1 cellular context compared by ENCODE assay signal in the genomic region with DNA sequence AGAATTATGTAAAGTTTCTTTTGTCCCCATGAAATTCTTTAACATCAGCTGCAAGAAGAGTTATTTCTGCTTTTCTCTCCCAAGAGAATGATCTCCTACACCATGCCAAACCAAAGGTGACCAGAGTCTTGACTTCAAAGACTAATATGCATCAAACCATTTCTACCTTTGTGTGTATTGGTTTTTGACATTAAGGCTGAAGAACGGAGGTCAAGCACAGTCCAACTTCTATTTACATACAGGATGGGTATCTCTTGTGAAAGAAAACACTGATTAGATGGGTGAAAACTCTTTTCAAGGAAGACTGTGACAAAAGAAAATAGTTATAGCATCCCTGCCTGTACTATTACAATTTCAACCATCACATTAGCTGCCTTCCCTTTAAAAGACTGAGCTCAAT.
A peak's percentile ranks its signal among the peaks of the same experiment; 100 is the strongest.
TF ChIP-seq lines count a peak whose summit lies in the region.

No MANE protein-coding gene starts in this region.

TF ChIP-seq in HepG2, 621 proteins besides CTCF, POLR2A, EP300 and RAD21 (continued from another document and continues in another):
- TF ChIP-seq, protein P1, sequence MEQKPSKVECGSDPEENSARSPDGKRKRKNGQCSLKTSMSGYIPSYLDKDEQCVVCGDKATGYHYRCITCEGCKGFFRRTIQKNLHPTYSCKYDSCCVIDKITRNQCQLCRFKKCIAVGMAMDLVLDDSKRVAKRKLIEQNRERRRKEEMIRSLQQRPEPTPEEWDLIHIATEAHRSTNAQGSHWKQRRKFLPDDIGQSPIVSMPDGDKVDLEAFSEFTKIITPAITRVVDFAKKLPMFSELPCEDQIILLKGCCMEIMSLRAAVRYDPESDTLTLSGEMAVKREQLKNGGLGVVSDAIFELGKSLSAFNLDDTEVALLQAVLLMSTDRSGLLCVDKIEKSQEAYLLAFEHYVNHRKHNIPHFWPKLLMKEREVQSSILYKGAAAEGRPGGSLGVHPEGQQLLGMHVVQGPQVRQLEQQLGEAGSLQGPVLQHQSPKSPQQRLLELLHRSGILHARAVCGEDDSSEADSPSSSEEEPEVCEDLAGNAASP (CRISPR knock-in tag; IDR thresholded peaks at IDR 0.05; ENCODE audit: borderline replicate concordance) = no peak
- TF ChIP-seq HHEX (CRISPR knock-in tag; IDR thresholded peaks at IDR 0.05) (no peak), JUNB (CRISPR knock-in tag; IDR thresholded peaks at IDR 0.05; ENCODE audit: borderline replicate concordance) (no peak), ZNF468 (CRISPR knock-in tag; IDR thresholded peaks at IDR 0.05) (no peak), ZNF570 (CRISPR knock-in tag; IDR thresholded peaks at IDR 0.05; ENCODE audit: borderline replicate concordance) (no peak), EHMT2 (IDR thresholded peaks at IDR 0.05; ENCODE audit: borderline replicate concordance, low read depth, low read length) (peak; percentile 78; the same call in 1 of the 2 replicates), HES4 (CRISPR knock-in tag; IDR thresholded peaks at IDR 0.05; ENCODE audit: borderline replicate concordance) (no peak), RFX1 (IDR thresholded peaks at IDR 0.05) (no peak), ZIK1 (CRISPR knock-in tag; IDR thresholded peaks at IDR 0.05; ENCODE audit: borderline replicate concordance, low read depth) (no peak), ZKSCAN8 (CRISPR knock-in tag; IDR thresholded peaks at IDR 0.05; ENCODE audit: borderline replicate concordance) (no peak), CENPT (CRISPR knock-in tag; IDR thresholded peaks at IDR 0.05; ENCODE audit: low read depth) (no peak), RARA (CRISPR knock-in tag; IDR thresholded peaks at IDR 0.05) (peak; percentile 89), SATB2 (CRISPR knock-in tag; IDR thresholded peaks at IDR 0.05) (no peak), HOXA3 (CRISPR knock-in tag; IDR thresholded peaks at IDR 0.05) (no peak), IRF2 (CRISPR knock-in tag; IDR thresholded peaks at IDR 0.05) (no peak), ARID2 (CRISPR knock-in tag; IDR thresholded peaks at IDR 0.05; ENCODE audit: borderline replicate concordance) (no peak), NFKB2 (CRISPR knock-in tag; IDR thresholded peaks at IDR 0.05; ENCODE audit: borderline replicate concordance) (no peak), MTA1 (CRISPR knock-in tag; IDR thresholded peaks at IDR 0.05; ENCODE audit: borderline replicate concordance) (no peak), ZFP36L1 (CRISPR knock-in tag; IDR thresholded peaks at IDR 0.05) (no peak), ZNF737 (CRISPR knock-in tag; IDR thresholded peaks at IDR 0.05; ENCODE audit: borderline replicate concordance) (no peak), MTF2 (CRISPR knock-in tag; IDR thresholded peaks at IDR 0.05; ENCODE audit: borderline replicate concordance) (no peak), HNF4G (IDR thresholded peaks at IDR 0.05; ENCODE audit: borderline replicate concordance, low read depth, low read length) (0 out of 2 replicates have a peak, but pooled peaks have one; percentile 5), HNF4G (CRISPR knock-in tag; IDR thresholded peaks at IDR 0.05; ENCODE audit: borderline replicate concordance, low read depth) (no peak), FOXA1 (IDR thresholded peaks at IDR 0.05) (no peak), FOXA1 (CRISPR knock-in tag; IDR thresholded peaks at IDR 0.05) (peak; percentile 53; the same call in 1 of the 2 replicates), GABPA (IDR thresholded peaks at IDR 0.05; ENCODE audit: low read depth, low read length) (no peak), GABPA (CRISPR knock-in tag; IDR thresholded peaks at IDR 0.05; ENCODE audit: low read depth) (no peak), RCOR2 (CRISPR knock-in tag; IDR thresholded peaks at IDR 0.05) (no peak), PHF20 (CRISPR knock-in tag; IDR thresholded peaks at IDR 0.05) (no peak), NCOA2 (CRISPR knock-in tag; IDR thresholded peaks at IDR 0.05) (0 out of 2 replicates have a peak, but pooled peaks have one; percentile 27), RXRB (CRISPR knock-in tag; IDR thresholded peaks at IDR 0.05; ENCODE audit: borderline replicate concordance) (peak; percentile 50; the same call in 1 of the 2 replicates), NR2F2 (IDR thresholded peaks at IDR 0.05; ENCODE audit: borderline replicate concordance, low read depth) (0 out of 2 replicates have a peak, but pooled peaks have one; percentile 48), STAG1 (CRISPR knock-in tag; IDR thresholded peaks at IDR 0.05) (no peak), PAWR (CRISPR knock-in tag; IDR thresholded peaks at IDR 0.05; ENCODE audit: borderline replicate concordance) (no peak), ZNF33A (CRISPR knock-in tag; IDR thresholded peaks at IDR 0.05; ENCODE audit: borderline replicate concordance) (no peak), REL (CRISPR knock-in tag; conservative IDR thresholded peaks at IDR 0.05) (no peak), KLF11 (CRISPR knock-in tag; IDR thresholded peaks at IDR 0.05) (no peak), JUND (CRISPR knock-in tag; IDR thresholded peaks at IDR 0.05) (no peak)
- TF ChIP-seq, protein P2, sequence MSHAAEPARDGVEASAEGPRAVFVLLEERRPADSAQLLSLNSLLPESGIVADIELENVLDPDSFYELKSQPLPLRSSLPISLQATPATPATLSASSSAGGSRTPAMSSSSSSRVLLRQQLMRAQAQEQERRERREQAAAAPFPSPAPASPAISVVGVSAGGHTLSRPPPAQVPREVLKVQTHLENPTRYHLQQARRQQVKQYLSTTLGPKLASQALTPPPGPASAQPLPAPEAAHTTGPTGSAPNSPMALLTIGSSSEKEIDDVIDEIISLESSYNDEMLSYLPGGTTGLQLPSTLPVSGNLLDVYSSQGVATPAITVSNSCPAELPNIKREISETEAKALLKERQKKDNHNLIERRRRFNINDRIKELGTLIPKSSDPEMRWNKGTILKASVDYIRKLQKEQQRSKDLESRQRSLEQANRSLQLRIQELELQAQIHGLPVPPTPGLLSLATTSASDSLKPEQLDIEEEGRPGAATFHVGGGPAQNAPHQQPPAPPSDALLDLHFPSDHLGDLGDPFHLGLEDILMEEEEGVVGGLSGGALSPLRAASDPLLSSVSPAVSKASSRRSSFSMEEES (CRISPR knock-in tag; IDR thresholded peaks at IDR 0.05) = no peak
- TF ChIP-seq, protein P3, sequence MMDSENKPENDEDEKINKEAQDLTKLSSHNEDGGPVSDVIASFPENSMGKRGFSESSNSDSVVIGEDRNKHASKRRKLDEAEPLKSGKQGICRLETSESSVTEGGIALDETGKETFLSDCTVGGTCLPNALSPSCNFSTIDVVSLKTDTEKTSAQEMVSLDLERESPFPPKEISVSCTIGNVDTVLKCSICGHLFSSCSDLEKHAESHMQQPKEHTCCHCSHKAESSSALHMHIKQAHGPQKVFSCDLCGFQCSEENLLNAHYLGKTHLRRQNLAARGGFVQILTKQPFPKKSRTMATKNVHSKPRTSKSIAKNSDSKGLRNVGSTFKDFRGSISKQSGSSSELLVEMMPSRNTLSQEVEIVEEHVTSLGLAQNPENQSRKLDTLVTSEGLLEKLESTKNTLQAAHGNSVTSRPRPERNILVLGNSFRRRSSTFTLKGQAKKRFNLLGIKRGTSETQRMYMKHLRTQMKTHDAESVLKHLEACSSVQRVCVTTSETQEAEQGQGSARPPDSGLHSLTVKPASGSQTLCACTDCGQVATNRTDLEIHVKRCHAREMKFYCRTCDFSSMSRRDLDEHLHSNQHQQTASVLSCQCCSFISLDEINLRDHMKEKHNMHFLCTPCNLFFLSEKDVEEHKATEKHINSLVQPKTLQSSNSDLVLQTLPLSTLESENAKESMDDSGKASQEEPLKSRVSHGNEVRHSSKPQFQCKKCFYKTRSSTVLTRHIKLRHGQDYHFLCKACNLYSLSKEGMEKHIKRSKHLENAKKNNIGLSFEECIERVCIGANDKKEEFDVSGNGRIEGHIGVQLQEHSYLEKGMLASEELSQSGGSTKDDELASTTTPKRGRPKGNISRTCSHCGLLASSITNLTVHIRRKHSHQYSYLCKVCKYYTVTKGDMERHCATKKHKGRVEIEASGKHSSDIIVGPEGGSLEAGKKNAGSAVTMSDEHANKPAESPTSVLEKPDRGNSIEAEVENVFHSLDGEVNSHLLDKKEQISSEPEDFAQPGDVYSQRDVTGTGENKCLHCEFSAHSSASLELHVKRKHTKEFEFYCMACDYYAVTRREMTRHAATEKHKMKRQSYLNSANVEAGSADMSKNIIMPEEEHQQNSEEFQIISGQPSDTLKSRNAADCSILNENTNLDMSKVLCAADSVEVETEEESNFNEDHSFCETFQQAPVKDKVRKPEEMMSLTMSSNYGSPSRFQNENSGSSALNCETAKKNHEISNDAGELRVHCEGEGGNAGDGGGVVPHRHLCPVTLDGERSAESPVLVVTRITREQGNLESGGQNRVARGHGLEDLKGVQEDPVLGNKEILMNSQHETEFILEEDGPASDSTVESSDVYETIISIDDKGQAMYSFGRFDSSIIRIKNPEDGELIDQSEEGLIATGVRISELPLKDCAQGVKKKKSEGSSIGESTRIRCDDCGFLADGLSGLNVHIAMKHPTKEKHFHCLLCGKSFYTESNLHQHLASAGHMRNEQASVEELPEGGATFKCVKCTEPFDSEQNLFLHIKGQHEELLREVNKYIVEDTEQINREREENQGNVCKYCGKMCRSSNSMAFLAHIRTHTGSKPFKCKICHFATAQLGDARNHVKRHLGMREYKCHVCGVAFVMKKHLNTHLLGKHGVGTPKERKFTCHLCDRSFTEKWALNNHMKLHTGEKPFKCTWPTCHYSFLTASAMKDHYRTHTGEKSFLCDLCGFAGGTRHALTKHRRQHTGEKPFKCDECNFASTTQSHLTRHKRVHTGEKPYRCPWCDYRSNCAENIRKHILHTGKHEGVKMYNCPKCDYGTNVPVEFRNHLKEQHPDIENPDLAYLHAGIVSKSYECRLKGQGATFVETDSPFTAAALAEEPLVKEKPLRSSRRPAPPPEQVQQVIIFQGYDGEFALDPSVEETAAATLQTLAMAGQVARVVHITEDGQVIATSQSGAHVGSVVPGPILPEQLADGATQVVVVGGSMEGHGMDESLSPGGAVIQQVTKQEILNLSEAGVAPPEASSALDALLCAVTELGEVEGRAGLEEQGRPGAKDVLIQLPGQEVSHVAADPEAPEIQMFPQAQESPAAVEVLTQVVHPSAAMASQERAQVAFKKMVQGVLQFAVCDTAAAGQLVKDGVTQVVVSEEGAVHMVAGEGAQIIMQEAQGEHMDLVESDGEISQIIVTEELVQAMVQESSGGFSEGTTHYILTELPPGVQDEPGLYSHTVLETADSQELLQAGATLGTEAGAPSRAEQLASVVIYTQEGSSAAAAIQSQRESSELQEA (CRISPR knock-in tag; IDR thresholded peaks at IDR 0.05; ENCODE audit: not compliant biosample characterization) = no peak
- TF ChIP-seq, protein P4, sequence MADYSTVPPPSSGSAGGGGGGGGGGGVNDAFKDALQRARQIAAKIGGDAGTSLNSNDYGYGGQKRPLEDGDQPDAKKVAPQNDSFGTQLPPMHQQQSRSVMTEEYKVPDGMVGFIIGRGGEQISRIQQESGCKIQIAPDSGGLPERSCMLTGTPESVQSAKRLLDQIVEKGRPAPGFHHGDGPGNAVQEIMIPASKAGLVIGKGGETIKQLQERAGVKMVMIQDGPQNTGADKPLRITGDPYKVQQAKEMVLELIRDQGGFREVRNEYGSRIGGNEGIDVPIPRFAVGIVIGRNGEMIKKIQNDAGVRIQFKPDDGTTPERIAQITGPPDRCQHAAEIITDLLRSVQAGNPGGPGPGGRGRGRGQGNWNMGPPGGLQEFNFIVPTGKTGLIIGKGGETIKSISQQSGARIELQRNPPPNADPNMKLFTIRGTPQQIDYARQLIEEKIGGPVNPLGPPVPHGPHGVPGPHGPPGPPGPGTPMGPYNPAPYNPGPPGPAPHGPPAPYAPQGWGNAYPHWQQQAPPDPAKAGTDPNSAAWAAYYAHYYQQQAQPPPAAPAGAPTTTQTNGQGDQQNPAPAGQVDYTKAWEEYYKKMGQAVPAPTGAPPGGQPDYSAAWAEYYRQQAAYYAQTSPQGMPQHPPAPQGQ (CRISPR knock-in tag; IDR thresholded peaks at IDR 0.05; ENCODE audit: borderline replicate concordance) = no peak
- TF ChIP-seq, protein P5, sequence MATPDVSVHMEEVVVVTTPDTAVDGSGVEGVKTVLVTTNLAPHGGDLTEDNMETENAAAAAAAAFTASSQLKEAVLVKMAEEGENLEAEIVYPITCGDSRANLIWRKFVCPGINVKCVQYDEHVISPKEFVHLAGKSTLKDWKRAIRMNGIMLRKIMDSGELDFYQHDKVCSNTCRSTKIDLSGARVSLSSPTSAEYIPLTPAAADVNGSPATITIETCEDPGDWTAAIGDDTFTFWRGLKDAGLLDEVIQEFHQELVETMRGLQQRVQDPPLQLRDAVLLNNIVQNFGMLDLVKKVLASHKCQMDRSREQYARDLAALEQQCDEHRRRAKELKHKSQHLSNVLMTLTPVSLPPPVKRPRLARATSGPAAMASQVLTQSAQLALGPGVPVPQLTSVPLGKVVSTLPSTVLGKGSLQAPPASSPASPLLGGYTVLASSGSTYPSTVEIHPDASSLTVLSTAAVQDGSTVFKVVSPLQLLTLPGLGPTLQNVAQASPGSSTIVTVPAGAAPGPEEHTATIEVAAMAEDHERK (CRISPR knock-in tag; IDR thresholded peaks at IDR 0.05; ENCODE audit: low read depth) = no peak
- TF ChIP-seq, protein P6, sequence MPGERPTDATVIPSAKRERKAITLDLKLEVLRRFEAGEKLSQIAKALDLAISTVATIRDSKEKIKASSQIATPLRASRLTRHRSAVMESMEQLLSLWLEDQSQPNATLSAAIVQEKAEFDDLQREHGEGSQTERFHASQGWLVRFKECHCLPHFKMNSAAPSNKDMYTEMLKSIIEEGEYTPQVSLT (CRISPR knock-in tag; IDR thresholded peaks at IDR 0.05; ENCODE audit: borderline replicate concordance, low read depth) = no peak
- TF ChIP-seq, protein P7, sequence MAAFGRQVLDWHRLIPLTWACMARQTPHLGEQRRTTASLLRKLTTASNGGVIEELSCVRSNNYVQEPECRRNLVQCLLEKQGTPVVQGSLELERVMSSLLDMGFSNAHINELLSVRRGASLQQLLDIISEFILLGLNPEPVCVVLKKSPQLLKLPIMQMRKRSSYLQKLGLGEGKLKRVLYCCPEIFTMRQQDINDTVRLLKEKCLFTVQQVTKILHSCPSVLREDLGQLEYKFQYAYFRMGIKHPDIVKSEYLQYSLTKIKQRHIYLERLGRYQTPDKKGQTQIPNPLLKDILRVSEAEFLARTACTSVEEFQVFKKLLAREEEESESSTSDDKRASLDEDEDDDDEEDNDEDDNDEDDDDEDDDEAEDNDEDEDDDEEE (CRISPR knock-in tag; IDR thresholded peaks at IDR 0.05) = no peak
- TF ChIP-seq, protein P8, sequence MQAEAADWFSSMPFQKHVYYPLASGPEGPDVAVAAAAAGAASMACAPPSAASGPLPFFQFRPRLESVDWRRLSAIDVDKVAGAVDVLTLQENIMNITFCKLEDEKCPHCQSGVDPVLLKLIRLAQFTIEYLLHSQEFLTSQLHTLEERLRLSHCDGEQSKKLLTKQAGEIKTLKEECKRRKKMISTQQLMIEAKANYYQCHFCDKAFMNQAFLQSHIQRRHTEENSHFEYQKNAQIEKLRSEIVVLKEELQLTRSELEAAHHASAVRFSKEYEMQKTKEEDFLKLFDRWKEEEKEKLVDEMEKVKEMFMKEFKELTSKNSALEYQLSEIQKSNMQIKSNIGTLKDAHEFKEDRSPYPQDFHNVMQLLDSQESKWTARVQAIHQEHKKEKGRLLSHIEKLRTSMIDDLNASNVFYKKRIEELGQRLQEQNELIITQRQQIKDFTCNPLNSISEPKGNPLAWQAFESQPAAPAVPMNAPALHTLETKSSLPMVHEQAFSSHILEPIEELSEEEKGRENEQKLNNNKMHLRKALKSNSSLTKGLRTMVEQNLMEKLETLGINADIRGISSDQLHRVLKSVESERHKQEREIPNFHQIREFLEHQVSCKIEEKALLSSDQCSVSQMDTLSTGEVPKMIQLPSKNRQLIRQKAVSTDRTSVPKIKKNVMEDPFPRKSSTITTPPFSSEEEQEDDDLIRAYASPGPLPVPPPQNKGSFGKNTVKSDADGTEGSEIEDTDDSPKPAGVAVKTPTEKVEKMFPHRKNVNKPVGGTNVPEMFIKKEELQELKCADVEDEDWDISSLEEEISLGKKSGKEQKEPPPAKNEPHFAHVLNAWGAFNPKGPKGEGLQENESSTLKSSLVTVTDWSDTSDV (CRISPR knock-in tag; IDR thresholded peaks at IDR 0.05) = no peak
